14 cellular contexts compared by ENCODE assay signal in the genomic region with DNA sequence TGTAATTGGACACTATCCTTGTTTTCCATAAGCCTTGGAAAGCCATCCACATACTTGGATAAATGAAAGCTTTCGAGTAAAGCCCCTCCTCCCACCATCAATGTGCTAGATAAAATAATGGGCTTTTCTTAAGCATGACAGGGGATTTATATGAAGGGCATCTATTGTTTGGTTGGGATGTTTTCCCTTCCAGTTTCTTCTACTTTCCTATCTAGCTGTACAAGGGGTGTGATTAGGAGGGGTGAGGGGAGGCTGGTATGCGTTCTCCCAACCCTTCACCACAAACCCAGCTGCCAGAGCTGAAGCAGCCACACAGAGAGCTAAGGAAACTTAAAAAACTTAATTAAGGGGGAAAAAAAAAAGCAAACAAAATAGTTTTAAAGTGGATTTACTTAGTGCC.
"Had no signal": no experiment of that assay in that cellular context is flagged by ENCODE, and none has a peak within 500 bp of the region (broad histone marks: within the 10 kb centered on the region; RNA-seq: fewer than 3 reads in every experiment).

No MANE protein-coding gene starts in this region.

- H3K4me1 Mint-ChIP-seq: activated naive CD4-positive, alpha-beta T cell treated with anti-CD3 and anti-CD28 coated beads, Interleukin-2, amount 50 U/mL, for 24 hours had no signal

- DNase-seq: activated CD4-positive, alpha-beta T cell treated with anti-CD3 and anti-CD28 coated beads, Interleukin-2, amount 50 U/mL, for 1 hour; activated effector memory CD4-positive, alpha-beta T cell treated with Interleukin-2 at 50 U/mL for 16 hours; activated T-cell treated with anti-CD3 and anti-CD28 coated beads, Interleukin-2, amount 50 U/mL, for 1 hour; body of pancreas; central memory CD4-positive, alpha-beta T cell; effector CD8-positive, alpha-beta T cell; gastrocnemius medialis; kidney; left ventricle myocardium inferior; mesenchymal stem cell; pancreas; thyroid gland had no signal

- H3K4me3 Mint-ChIP-seq: activated naive CD4-positive, alpha-beta T cell treated with anti-CD3 and anti-CD28 coated beads, Interleukin-2, amount 50 U/mL, for 24 hours; neural progenitor cell had no signal

- H3K27ac Mint-ChIP-seq: activated naive CD4-positive, alpha-beta T cell treated with anti-CD3 and anti-CD28 coated beads, Interleukin-2, amount 50 U/mL, for 24 hours; neural progenitor cell had no signal

- H3K9me3 Mint-ChIP-seq: activated naive CD4-positive, alpha-beta T cell treated with anti-CD3 and anti-CD28 coated beads, Interleukin-2, amount 50 U/mL, for 24 hours; neural progenitor cell had no signal

- ATAC-seq: body of pancreas, gastrocnemius medialis, pancreas had no signal

- H3K36me3 Mint-ChIP-seq: activated naive CD4-positive, alpha-beta T cell treated with anti-CD3 and anti-CD28 coated beads, Interleukin-2, amount 50 U/mL, for 24 hours; neural progenitor cell had no signal
